In the genomic region with DNA sequence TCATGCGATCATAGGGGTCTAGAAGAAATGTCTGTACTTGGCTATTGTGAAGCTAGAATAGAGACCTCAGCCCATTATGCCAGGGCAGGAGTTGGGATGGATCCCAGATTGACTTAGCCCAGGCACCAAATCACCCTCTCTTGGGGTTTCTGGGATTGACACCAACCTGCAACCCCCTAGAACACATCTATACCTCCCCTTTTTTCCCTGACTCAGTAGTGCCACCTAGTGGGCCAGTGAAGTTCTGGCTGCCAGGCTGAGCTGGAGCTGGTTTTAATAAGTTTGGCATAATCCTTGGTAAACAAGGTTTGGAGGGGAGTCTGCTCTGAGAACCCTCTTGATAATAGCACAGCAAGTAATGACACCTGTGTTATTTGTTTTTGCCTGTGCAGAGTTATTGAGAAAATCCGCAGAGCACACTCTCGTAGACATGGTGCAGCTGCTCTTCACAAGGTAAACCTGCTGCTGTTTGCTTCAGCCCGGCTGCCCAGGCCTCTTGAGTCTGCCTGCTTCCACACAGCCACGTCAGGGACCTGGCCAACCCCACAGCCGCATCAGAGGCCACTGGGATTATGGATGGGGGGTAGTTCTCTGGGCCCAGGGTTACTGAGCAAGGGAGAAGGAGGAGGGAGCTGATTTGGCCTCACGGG, we compare ENCODE assay signal across 8 cellular contexts. TPM values are rescaled to one million over a fixed set of nuclear protein-coding genes. Genes with fewer than 3 reads are reported as not detected.
A peak's percentile ranks its signal among the peaks of the same experiment; 100 is the strongest.
DNase-seq lines count a peak whose midpoint lies in the region; ATAC-seq, FAIRE-seq and TF ChIP-seq lines count a peak whose summit lies in the region.

No MANE protein-coding gene starts in this region.

- no peak overlapping the region for H3K4me3 ChIP-seq in LNCaP clone FGC (ENCODE audit: low read depth, low read length)
- H3K4me3 ChIP-seq in SJSA1: no peak overlapping the region
- H3K4me3 ChIP-seq in prostate gland: no peak overlapping the region

- peaks cover 78% of the 10 kb centered on the region for H3K36me3 ChIP-seq in SJSA1
- H3K36me3 ChIP-seq in prostate gland: no peaks in the 10 kb centered on the region

- H3K9me3 ChIP-seq in SJSA1 (replicated peaks) (no peaks in the 10 kb centered on the region), prostate gland (no peaks in the 10 kb centered on the region)

- peak; percentile 98 for DNase-seq in DMS53 (lab: John Stamatoyannopoulos, UW)
- peak; percentile 21 for DNase-seq in LNCaP clone FGC (ENCODE audit: low read depth)
- DNase-seq in SJSA1 (ENCODE audit: low read depth in 1 of 2, low spot score in 2 of 2): peak; percentile 68 to 74
- DNase-seq in activated naive CD4-positive, alpha-beta T cell (lab: John Stamatoyannopoulos, UW): peak; percentile 27 to 54 (median 36)
- peak; percentile 25 for DNase-seq in glomerular endothelial cell (ENCODE audit: extremely low read depth, low read depth, low spot score)
- DNase-seq in prostate gland (ENCODE audit: low spot score): peak; percentile 35
- peak; percentile 71 for DNase-seq in urothelium cell line (ENCODE audit: low spot score)

- H3K4me1 ChIP-seq in SJSA1 (replicated peaks) (no peaks in the 10 kb centered on the region), prostate gland (replicated peaks) (no peaks in the 10 kb centered on the region)

- H3K27me3 ChIP-seq in SJSA1 (replicated peaks): no peaks in the 10 kb centered on the region
- no peaks in the 10 kb centered on the region for H3K27me3 ChIP-seq in prostate gland (replicated peaks; ENCODE audit: insufficient read depth)

- WGBS in prostate gland: 61% methylated on average over 7 of the region's 7 CpGs

- H3K27ac ChIP-seq in SJSA1 (no peak overlapping the region), prostate gland (no peak overlapping the region)

- no peak for TF ChIP-seq POLR2A in prostate gland (IDR thresholded peaks at IDR 0.05)

- peak; percentile 95 for TF ChIP-seq CTCF in LNCaP clone FGC (IDR thresholded peaks at IDR 0.05; ENCODE audit: control insufficient read depth, extremely low read depth, insufficient read depth)
- TF ChIP-seq CTCF in prostate gland (IDR thresholded peaks at IDR 0.05): peak; percentile 82 to 85 (median 83)

- ATAC-seq in GM19324 (IDR thresholded peaks at IDR 0.05; ENCODE audit: low FRiP score, unreplicated experiment): no peak

- no peak for FAIRE-seq in urothelium cell line (lab: Jason Lieb, UNC)

- intact Hi-C loops in prostate gland (cut with DNase I): loop anchor here (2.0 to 5.0 kb wide), 2 partner anchors 121 to 185 kb away; no protein-coding TSS in a partner anchor

RNA-seq across cellular contexts. Expression of a gene that starts 43.3 kb away (rescaled TPM):
- 28.8 and 37.2 TPM in 2 replicates for total RNA-seq in SJSA1 (2014; rRNA removed; shearing (Covaris generic))
- 45.3 and 88.4 TPM in 2 replicates for total RNA-seq in glomerular endothelial cell
- total RNA-seq in prostate gland: 10 to 100 TPM; 22.5 to 40.4 TPM

Comparison
In these comparisons a context has a peak if more than half of its experiments do, and no peak if none do; other contexts are left out.
1. DNase-seq: peak in every context shown above with its lines; median percentile 98 in DMS53; 71 in SJSA1; 71 in urothelium cell line; 36 in activated naive CD4-positive, alpha-beta T cell; 35 in prostate gland; 25 in glomerular endothelial cell; 21 in LNCaP clone FGC.